In the genomic region with DNA sequence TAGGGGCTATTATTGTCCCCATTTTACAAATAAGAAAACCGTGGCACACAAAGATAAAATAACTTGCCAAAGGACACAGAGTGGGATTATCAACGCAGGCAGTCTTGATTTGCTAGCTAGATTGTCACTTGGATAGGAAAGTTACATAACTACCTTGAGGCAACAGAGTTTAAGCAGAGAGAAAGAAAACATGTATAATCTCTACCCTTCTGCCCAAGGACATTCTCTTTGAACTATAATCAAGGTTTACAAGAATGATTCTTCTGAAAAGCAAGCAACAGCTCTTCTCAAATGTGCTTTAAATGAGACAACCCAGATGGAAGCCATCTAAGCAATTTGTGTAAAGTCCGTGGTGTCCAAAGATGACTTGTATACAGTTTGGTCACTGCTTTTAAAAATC, we compare ENCODE assay signal across 16 cellular contexts.
DNase-seq lines count a peak whose midpoint lies in the region; ATAC-seq and TF ChIP-seq lines count a peak whose summit lies in the region.
"Had no signal": no experiment of that assay in that cellular context is flagged by ENCODE, and none has a peak within 500 bp of the region (broad histone marks: within the 10 kb centered on the region; RNA-seq: fewer than 3 reads in every experiment).

No MANE protein-coding gene starts in this region.

- peak; percentile 59 for DNase-seq in NCI-H146 (lab: John Stamatoyannopoulos, UW)
- no peak for DNase-seq in NCI-H146 treated with DMSO at 0.1 percent for 48 hours (lab: John Stamatoyannopoulos, UW; ENCODE audit: unreplicated experiment)
- DNase-seq in OCI-M1 (lab: John Stamatoyannopoulos, UW): peak; percentile 14
- no peak for DNase-seq in T-cell
- no peak for DNase-seq in stimulated activated CD4-positive, alpha-beta T cell treated with anti-CD3 and anti-CD28 coated beads, Interleukin-4, amount 100 ng/mL, for 1 hour
- DNase-seq: ACHN; Caco-2; CD4-positive, alpha-beta T cell; DND-41; EL had no signal

- no peaks in the 10 kb centered on the region for H3K9me2 ChIP-seq in Loucy (replicated peaks; ENCODE audit: low read depth, low read length)

- CTCF ChIA-PET in T-cell (lab: Charles Lee): no interaction called here

- no peak for ATAC-seq in T-cell (replicated peaks in 1 of 4)
- no peak for ATAC-seq in GM18858 (IDR thresholded peaks at IDR 0.05; ENCODE audit: unreplicated experiment)
- ATAC-seq: GM12878 had no signal

- H3K9me3 ChIP-seq in Loucy (ENCODE audit: insufficient read depth, low read depth, low read length): no peaks in the 10 kb centered on the region
- H3K9me3 ChIP-seq: Caco-2, HAP-1 had no signal

- H3K4me3 Mint-ChIP-seq in T-cell: no peak overlapping the region
- H3K4me3 Mint-ChIP-seq: CD4-positive, alpha-beta T cell had no signal

- H3K9me3 Mint-ChIP-seq in T-cell: peaks cover 0 to 16% (median 4%) of the 10 kb centered on the region in 3 donors

- peaks cover 43% of the 10 kb centered on the region for H3K27me3 ChIP-seq in Loucy (ENCODE audit: insufficient read depth, low read length, poor library complexity, severe bottlenecking)

- H3K27me3 Mint-ChIP-seq in T-cell: peaks cover 0 to 3% of the 10 kb centered on the region in 2 donors
- H3K27me3 Mint-ChIP-seq: CD4-positive, alpha-beta T cell had no signal

- no peaks in the 10 kb centered on the region for H4K20me1 ChIP-seq in Loucy (ENCODE audit: insufficient read depth, low read length, poor library complexity, severe bottlenecking)

- peaks cover 16% of the 10 kb centered on the region for H3K4me1 ChIP-seq in Loucy (ENCODE audit: insufficient read depth, low read length, poor library complexity, severe bottlenecking)
- H3K4me1 ChIP-seq: Caco-2 had no signal

- peak overlapping the region; percentile 29 for H3K27ac ChIP-seq in 22Rv1
- H3K27ac ChIP-seq: C4-2B had no signal

- peak overlapping the region; percentile 41 for H3K4me2 ChIP-seq in Loucy (ENCODE audit: low read depth, low read length, poor library complexity, severe bottlenecking)

- POLR2A ChIA-PET in T-cell (lab: Charles Lee): interaction anchor here in 1 of 2 donors (0.7 kb wide), 1 partner anchor 112 kb away, joined by 3 read pairs; no protein-coding TSS in a partner anchor

- peaks cover 37% of the 10 kb centered on the region for H3K36me3 Mint-ChIP-seq in T-cell

- no peaks in the 10 kb centered on the region for H3K79me2 ChIP-seq in Loucy (ENCODE audit: insufficient read depth, low read length)

- H3K27ac Mint-ChIP-seq in T-cell: no peak overlapping the region
- H3K27ac Mint-ChIP-seq: CD4-positive, alpha-beta T cell had no signal

- no peaks in the 10 kb centered on the region for H3K36me3 ChIP-seq in Loucy (ENCODE audit: insufficient read depth, low read length)
- H3K36me3 ChIP-seq: HAP-1 had no signal

- peak overlapping the region; percentile 14 for H3K4me3 ChIP-seq in Loucy (ENCODE audit: low read length, poor library complexity, severe bottlenecking)
- H3K4me3 ChIP-seq: GM12878, HAP-1 had no signal

- no peak for TF ChIP-seq CTCF in 22Rv1 (IDR thresholded peaks at IDR 0.05)
- no peak for TF ChIP-seq CTCF in Loucy (conservative IDR thresholded peaks at IDR 0.05; ENCODE audit: low read length)

- H3F3A ChIP-seq in Loucy (ENCODE audit: low read depth): no peaks in the 10 kb centered on the region

- no peak overlapping the region for H3K9ac ChIP-seq in Loucy (ENCODE audit: low read depth, low read length, poor library complexity, severe bottlenecking)

- no peak overlapping the region for H2AFZ ChIP-seq in Loucy (ENCODE audit: low read length)

- peaks cover 12 to 19% (median 13%) of the 10 kb centered on the region in 3 donors for H3K4me1 Mint-ChIP-seq in T-cell

Comparison
In these comparisons a context has a peak if more than half of its experiments do, and no peak if none do; other contexts are left out.
1. DNase-seq: peak in NCI-H146 (single experiment) and OCI-M1 (single experiment); none in NCI-H146 treated with DMSO at 0.1 percent for 48 hours (single experiment), T-cell (0 of 34) and stimulated activated CD4-positive, alpha-beta T cell treated with anti-CD3 and anti-CD28 coated beads, Interleukin-4, amount 100 ng/mL, for 1 hour (single experiment).